1 cellular context compared by ENCODE assay signal in genomic region chr12:32399373-32400113, GRCh38.
TF ChIP-seq lines count a peak whose summit lies in the region.

TSS of gene FGD4 (plus strand) at chr12:32399558.

TF ChIP-seq in neural cell, 6 proteins besides CTCF, POLR2A, EP300 and RAD21 (continued from another document):
- TF ChIP-seq REST (IDR thresholded peaks at IDR 0.05; ENCODE audit: borderline replicate concordance) (peak; percentile 28), POLR2AphosphoS5 (IDR thresholded peaks at IDR 0.05) (no peak)
